In the genomic region with DNA sequence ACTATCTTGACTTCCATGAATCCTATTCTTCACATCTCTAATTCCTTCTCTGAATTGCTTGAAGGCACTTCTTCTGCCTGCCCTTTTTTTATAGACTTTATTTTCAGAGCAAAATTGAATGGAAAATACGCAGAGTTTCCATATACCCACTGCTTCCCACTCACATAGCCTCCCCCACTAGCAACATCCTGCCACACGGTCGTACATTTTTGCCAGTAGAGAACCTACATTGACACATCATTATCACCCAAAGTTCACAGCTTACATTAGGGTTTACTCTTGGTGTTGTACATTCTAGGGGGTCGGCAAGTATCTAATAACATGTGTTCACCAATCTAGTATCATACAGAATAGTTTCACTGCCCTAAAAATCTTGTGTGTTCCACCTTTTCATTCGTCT, we compare ENCODE assay signal across 24 cellular contexts.
"Had no signal": no experiment of that assay in that cellular context is flagged by ENCODE, and none has a peak within 500 bp of the region (broad histone marks: within the 10 kb centered on the region; RNA-seq: fewer than 3 reads in every experiment).

No MANE protein-coding gene starts in this region.

- H3K27me3 ChIP-seq: esophagus squamous epithelium, heart right ventricle, left lung, right atrium auricular region, sigmoid colon, tibial nerve, upper lobe of left lung had no signal

- H3K4me1 Mint-ChIP-seq: nephron progenitor cell had no signal

- H3K9me3 ChIP-seq: esophagus squamous epithelium, heart right ventricle, left lung, prostate gland, right atrium auricular region, sigmoid colon, thoracic aorta, tibial nerve, upper lobe of left lung had no signal

- H3K36me3 ChIP-seq: esophagus squamous epithelium, heart right ventricle, left lung, prostate gland, right atrium auricular region, sigmoid colon, thoracic aorta, tibial nerve, upper lobe of left lung had no signal

- H3K27me3 Mint-ChIP-seq: effector memory CD8-positive, alpha-beta T cell; naive thymus-derived CD4-positive, alpha-beta T cell had no signal

- DNase-seq: cortex of kidney; effector memory CD8-positive, alpha-beta T cell; erythroblast; esophagus squamous epithelium; foreskin melanocyte; glutamatergic neuron; heart right ventricle; hippocampal formation; left cardiac atrium; left lung; mesendoderm; midbrain; naive thymus-derived CD4-positive, alpha-beta T cell; nephron progenitor cell; nucleus accumbens; sigmoid colon; stimulated activated CD4-positive, alpha-beta T cell treated with anti-CD3 and anti-CD28 coated beads, Interleukin-4, amount 100 ng/mL, for 1 hour; stimulated activated CD8-positive, alpha-beta memory T cell treated with anti-CD3 and anti-CD28 coated beads, Interleukin-4, amount 100 ng/mL, for 48 hours; stimulated activated naive CD4-positive, alpha-beta T cell treated with Interleukin-2 at 50 U/mL for 16 hours had no signal

- H3K4me1 ChIP-seq: prostate gland, right atrium auricular region, tibial nerve had no signal

- H3K4me3 ChIP-seq: esophagus squamous epithelium, heart right ventricle, left lung, prostate gland, right atrium auricular region, sigmoid colon, thoracic aorta, tibial nerve, upper lobe of left lung had no signal

- ATAC-seq: effector memory CD8-positive, alpha-beta T cell; heart right ventricle; left cardiac atrium; left lung; naive thymus-derived CD4-positive, alpha-beta T cell had no signal

- H3K9me3 Mint-ChIP-seq: effector memory CD8-positive, alpha-beta T cell had no signal

- H3K4me3 Mint-ChIP-seq: effector memory CD8-positive, alpha-beta T cell; naive thymus-derived CD4-positive, alpha-beta T cell; nephron progenitor cell had no signal

- H3K27ac Mint-ChIP-seq: effector memory CD8-positive, alpha-beta T cell; naive thymus-derived CD4-positive, alpha-beta T cell; nephron progenitor cell had no signal

- H3K27ac ChIP-seq: esophagus squamous epithelium, heart right ventricle, left lung, prostate gland, right atrium auricular region, sigmoid colon, thoracic aorta, tibial nerve, upper lobe of left lung had no signal
